8 cellular contexts compared by ENCODE assay signal in the genomic region with DNA sequence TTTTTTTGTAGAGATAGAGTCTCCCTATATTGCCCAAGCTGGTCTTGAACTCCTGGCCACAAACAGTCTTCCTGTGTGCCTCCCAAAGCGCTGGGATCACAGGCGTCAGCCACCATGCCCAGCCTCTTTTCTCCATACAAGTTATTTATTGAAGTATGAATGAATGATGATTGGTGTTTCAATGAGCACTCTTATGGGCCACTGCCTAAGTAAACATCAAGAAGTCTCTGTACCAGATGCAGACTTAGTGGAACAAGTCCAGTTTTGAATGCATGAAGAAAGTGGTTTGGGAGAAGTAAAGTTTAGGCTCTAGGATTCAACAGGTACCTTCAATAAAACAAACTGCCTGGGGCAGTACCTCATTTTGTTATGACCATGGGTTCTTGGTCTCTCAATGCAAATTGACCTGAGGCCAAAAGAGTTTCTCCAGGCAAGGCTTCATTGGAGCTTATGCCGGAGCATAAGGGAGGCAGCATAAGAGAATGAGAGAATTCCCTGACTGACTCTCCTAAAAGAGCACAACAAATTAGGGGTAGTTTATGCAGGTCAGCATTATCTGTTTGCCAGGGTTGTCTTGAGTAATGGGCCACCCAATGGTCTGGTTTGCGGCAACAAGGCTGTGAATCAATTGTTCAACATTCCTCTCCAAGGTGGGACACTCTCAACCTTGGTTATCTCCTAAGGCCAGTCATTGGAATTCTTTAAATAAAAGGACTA. TPM values are rescaled to one million over a fixed set of nuclear protein-coding genes. Genes with fewer than 3 reads are reported as not detected.
DNase-seq lines count a peak whose midpoint lies in the region; ATAC-seq and TF ChIP-seq lines count a peak whose summit lies in the region.

No MANE protein-coding gene starts in this region.

- H3K4me1 Mint-ChIP-seq in naive thymus-derived CD8-positive, alpha-beta T cell, result peaks cover 16 to 56% (median 47%) of the 10 kb centered on the region in 4 donors

- BruUV-seq in mammary epithelial cell (replicated peaks; lab: Mats Ljungman, UMichigan), result no TSS peak

- ATAC-seq in naive thymus-derived CD8-positive, alpha-beta T cell, result no peak
- no peak for ATAC-seq in GM18868 (IDR thresholded peaks at IDR 0.05; ENCODE audit: unreplicated experiment)

- in situ Hi-C loops in mammary epithelial cell (cut with MboI; ENCODE audit: low sequenced_read_pairs in 2 of 2), result no loop called here

- no peak for TF ChIP-seq CTCF in BE2C (IDR thresholded peaks at IDR 0.05; ENCODE audit: low read depth, low read length)
- no peak for TF ChIP-seq CTCF in mammary epithelial cell (conservative IDR thresholded peaks at IDR 0.05 in 1 of 2, IDR thresholded peaks at IDR 0.05 in 1 of 2; ENCODE audit: extremely low read depth in 1 of 2, insufficient read depth in 1 of 2, low read depth in 1 of 2, low read length in 2 of 2)

- no peak for DNase-seq in BE2C
- no peak for DNase-seq in mammary epithelial cell
- DNase-seq in naive thymus-derived CD8-positive, alpha-beta T cell, result no peak
- DNase-seq in central memory CD4-positive, alpha-beta T cell, result no peak
- no peak for DNase-seq in EL
- DNase-seq in HEK293T (ENCODE audit: extremely low spot score), result no peak

- no peaks in the 10 kb centered on the region for H3K36me3 ChIP-seq in BE2C
- H3K36me3 ChIP-seq in HUES6 (ENCODE audit: control insufficient read depth, insufficient read depth, low read length), result no peaks in the 10 kb centered on the region
- no peaks in the 10 kb centered on the region for H3K36me3 ChIP-seq in mammary epithelial cell (ENCODE audit: insufficient read depth, low read length)

- dilution Hi-C loops in mammary epithelial cell (cut with HindIII; ENCODE audit: low sequenced_read_pairs), result no loop called here

- H3K9me3 Mint-ChIP-seq in naive thymus-derived CD8-positive, alpha-beta T cell, result peaks cover 0 to 3% (median 0%) of the 10 kb centered on the region in 9 donors

- peaks cover 0 to 1% (median 0%) of the 10 kb centered on the region in 5 donors for H3K27me3 Mint-ChIP-seq in naive thymus-derived CD8-positive, alpha-beta T cell

- peak overlapping the region; percentile 74 for H3K4me2 ChIP-seq in mammary epithelial cell (ENCODE audit: insufficient read depth, low read depth, low read length)

- WGBS in mammary epithelial cell (ENCODE audit: low coverage, missing lambda C conversion rate), result 94% methylated on average over 4 of the region's 4 CpGs

- no peaks in the 10 kb centered on the region for H4K20me1 ChIP-seq in mammary epithelial cell (ENCODE audit: insufficient read depth, low read length)

- H3K27ac ChIP-seq in HUES6 (ENCODE audit: low read depth, low read length), result peak overlapping the region; percentile 42; the same call in 1 of the 2 replicates
- H3K27ac ChIP-seq in mammary epithelial cell (ENCODE audit: insufficient read depth, low read depth, low read length), result peak overlapping the region; percentile 48

- no peaks in the 10 kb centered on the region for H3K9me3 ChIP-seq in BE2C
- no peaks in the 10 kb centered on the region for H3K9me3 ChIP-seq in HUES6 (ENCODE audit: control insufficient read depth, insufficient read depth, low read depth, low read length)
- no peaks in the 10 kb centered on the region for H3K9me3 ChIP-seq in mammary epithelial cell (replicated peaks; ENCODE audit: insufficient read depth, low read length)

- H3K36me3 Mint-ChIP-seq in naive thymus-derived CD8-positive, alpha-beta T cell, result no peaks in the 10 kb centered on the region

- POLR2A ChIA-PET in naive thymus-derived CD8-positive, alpha-beta T cell (lab: Charles Lee), result interaction anchor here (0.7 to 2.8 kb wide), 4 partner anchors 18 to 1025 kb away, joined by 3 to 16 read pairs (median 10); a partner anchor contains a TSS
- POLR2A ChIA-PET in HEK293T (lab: Yijun Ruan, JAX), result interaction anchor here (1.1 to 1.2 kb wide), 2 partner anchors 20 kb away, joined by 6 read pairs; a partner anchor contains a TSS

- intact Hi-C loops in mammary epithelial cell (cut with micrococcal nuclease), result loop anchor here (2.0 kb wide), 2 partner anchors 19 to 123 kb away; a partner anchor contains a TSS

- H3K4me3 Mint-ChIP-seq in naive thymus-derived CD8-positive, alpha-beta T cell, result peak overlapping the region; percentile 79 to 94 (median 92)

- H3K79me2 ChIP-seq in mammary epithelial cell (ENCODE audit: insufficient read depth, low read length), result peaks cover 36% of the 10 kb centered on the region

- no peaks in the 10 kb centered on the region; the same call in 1 of the 2 replicates for H3K4me1 ChIP-seq in BE2C
- H3K4me1 ChIP-seq in HUES6 (ENCODE audit: control insufficient read depth, insufficient read depth, low read length), result peaks cover 34% of the 10 kb centered on the region
- H3K4me1 ChIP-seq in mammary epithelial cell (ENCODE audit: insufficient read depth, low read length), result peaks cover 17% of the 10 kb centered on the region

- H3K4me3 ChIP-seq in BE2C (ENCODE audit: low read depth, low read length), result peak overlapping the region; percentile 76
- peak overlapping the region; percentile 92 for H3K4me3 ChIP-seq in HUES6 (ENCODE audit: low read depth, low read length)
- peak overlapping the region in 2 of 3 experiments; percentile 29 to 97 for H3K4me3 ChIP-seq in mammary epithelial cell (replicated peaks in 1 of 3; ENCODE audit: insufficient read depth in 1 of 3, low read depth in 2 of 3, low read length in 3 of 3)

- H3K9ac ChIP-seq in HUES6 (ENCODE audit: low read length) (no peak overlapping the region), mammary epithelial cell (ENCODE audit: insufficient read depth, low read length) (no peak overlapping the region)

- peak overlapping the region; percentile 94 to 98 (median 94) for H3K27ac Mint-ChIP-seq in naive thymus-derived CD8-positive, alpha-beta T cell

- H3K27me3 ChIP-seq in BE2C, result no peaks in the 10 kb centered on the region
- H3K27me3 ChIP-seq in HUES6 (ENCODE audit: control insufficient read depth, insufficient read depth, low read length), result no peaks in the 10 kb centered on the region
- no peaks in the 10 kb centered on the region for H3K27me3 ChIP-seq in mammary epithelial cell (ENCODE audit: insufficient read depth, low read length)

- CTCF ChIA-PET in mammary epithelial cell (lab: Charles Lee; ENCODE audit: low non-redundant PET) (no interaction called here), HEK293T (lab: Yijun Ruan, JAX) (interaction anchor here (0.7 to 1.0 kb wide), 2 partner anchors 49 to 378 kb away, joined by 4 read pairs; no protein-coding TSS in a partner anchor)

- H2AFZ ChIP-seq in mammary epithelial cell (ENCODE audit: low read depth, low read length), result peak overlapping the region; percentile 91

TF ChIP-seq in HEK293T, 16 proteins besides CTCF, POLR2A, EP300 and RAD21:
- TF ChIP-seq SUZ12 (IDR thresholded peaks at IDR 0.05) (no peak), L3MBTL2 (conservative IDR thresholded peaks at IDR 0.05) (no peak), ELF4 (IDR thresholded peaks at IDR 0.05) (no peak), FOXA1 (IDR thresholded peaks at IDR 0.05) (no peak), NFRKB (IDR thresholded peaks at IDR 0.05) (no peak), TARDBP (IDR thresholded peaks at IDR 0.05) (no peak), LEF1 (IDR thresholded peaks at IDR 0.05; ENCODE audit: borderline replicate concordance) (no peak), CTBP1 (IDR thresholded peaks at IDR 0.05; ENCODE audit: borderline replicate concordance) (no peak), BHLHE40 (IDR thresholded peaks at IDR 0.05; ENCODE audit: borderline replicate concordance) (no peak), ZNF384 (IDR thresholded peaks at IDR 0.05) (no peak), FOXK2 (IDR thresholded peaks at IDR 0.05) (no peak)

RNA-seq across cellular contexts. Expression of a gene that starts 1.1 kb away (rescaled TPM):
- polyA plus RNA-seq in BE2C (2012; ENCODE audit: insufficient read depth, insufficient read length, low read depth), result 38.0 TPM
- total RNA-seq in mammary epithelial cell, result 100 to 1,000 TPM in 1 of 2 donors, 10 to 100 TPM in 1; 65.9 to 104 TPM
- polyA plus RNA-seq in mammary epithelial cell, result 15.5 TPM
- polyA minus RNA-seq in mammary epithelial cell, result 8.8 TPM
- total RNA-seq in naive thymus-derived CD8-positive, alpha-beta T cell, result 10 to 100 TPM; 34.4 to 38.3 TPM
- 10 to 100 TPM in 2 of 3 donors, 1 to 10 TPM in 1; 9.2 to 13.9 (median 11.0) TPM for polyA plus RNA-seq in naive thymus-derived CD8-positive, alpha-beta T cell

RNA-seq across cellular contexts. Expression of a gene that starts 19.8 kb away (rescaled TPM):
- polyA plus RNA-seq in BE2C (2012; ENCODE audit: insufficient read depth, insufficient read length, low read depth), result 14.8 TPM
- total RNA-seq in mammary epithelial cell, result 10 to 100 TPM; 14.3 to 16.4 TPM
- 6.7 TPM for polyA plus RNA-seq in mammary epithelial cell
- polyA minus RNA-seq in mammary epithelial cell, result not detected
- total RNA-seq in naive thymus-derived CD8-positive, alpha-beta T cell, result 10 to 100 TPM; 24.3 to 26.2 TPM
- 10 to 100 TPM; 19.4 to 29.2 (median 24.0) TPM for polyA plus RNA-seq in naive thymus-derived CD8-positive, alpha-beta T cell

RNA-seq across cellular contexts. Expression of a gene that starts 48.7 kb away (rescaled TPM):
- 125 TPM for polyA plus RNA-seq in BE2C (2012; ENCODE audit: insufficient read depth, insufficient read length, low read depth)
- total RNA-seq in mammary epithelial cell, result 100 to 1,000 TPM; 184 to 196 TPM
- polyA plus RNA-seq in mammary epithelial cell, result 345 TPM
- polyA minus RNA-seq in mammary epithelial cell, result 223 TPM
- total RNA-seq in naive thymus-derived CD8-positive, alpha-beta T cell, result 10 to 100 TPM; 50.4 to 51.1 TPM
- 10 to 100 TPM; 79.3 to 97.7 (median 87.3) TPM for polyA plus RNA-seq in naive thymus-derived CD8-positive, alpha-beta T cell
